ENCODE assay signal across 14 cellular contexts in the genomic region with DNA sequence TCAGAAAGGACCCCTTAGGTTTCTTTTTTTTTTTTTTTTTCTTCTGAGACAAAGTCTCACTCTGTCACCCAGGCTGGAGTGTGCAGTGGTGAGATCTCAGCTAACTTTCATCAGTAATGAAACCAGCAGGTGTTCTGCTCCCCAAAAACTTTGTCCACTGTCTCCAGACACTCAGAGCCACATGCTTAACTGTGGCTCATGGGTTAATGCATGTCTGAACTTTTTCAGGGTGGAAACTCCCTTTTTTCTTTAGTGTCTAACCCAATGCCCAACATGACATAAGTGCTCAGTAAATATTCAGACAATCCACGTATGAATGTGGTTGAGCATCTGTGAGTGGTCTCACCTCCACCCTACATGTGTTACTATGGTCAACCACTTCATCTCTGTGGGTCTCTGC. TPM values are rescaled to one million over a fixed set of nuclear protein-coding genes. Genes with fewer than 3 reads are reported as not detected.
DNase-seq lines count a peak whose midpoint lies in the region; ATAC-seq, FAIRE-seq and TF ChIP-seq lines count a peak whose summit lies in the region.
"Had no signal": no experiment of that assay in that cellular context is flagged by ENCODE, and none has a peak within 500 bp of the region (broad histone marks: within the 10 kb centered on the region; RNA-seq: fewer than 3 reads in every experiment).

No MANE protein-coding gene starts in this region.

- DNase-seq in GM06990 (ENCODE audit: extremely low read depth, insufficient read length): peak; percentile 70
- peak; percentile 18 for DNase-seq in GM19239 (ENCODE audit: insufficient read length, low spot score)
- no peak for DNase-seq in NCI-H748 (lab: John Stamatoyannopoulos, UW; ENCODE audit: unreplicated experiment)
- no peak for DNase-seq in thyroid gland
- DNase-seq in kidney tubule cell (ENCODE audit: low spot score): no peak
- no peak for DNase-seq in NCI-H524 treated with DMSO at 0.1 percent for 48 hours (lab: John Stamatoyannopoulos, UW)
- DNase-seq: activated CD4-positive, alpha-beta T cell treated with anti-CD3 and anti-CD28 coated beads for 4 hours; heart left ventricle; mesenchymal stem cell; NCI-H2107; right lobe of liver had no signal

- no peak overlapping the region for H3K27ac ChIP-seq in thyroid gland
- H3K27ac ChIP-seq: heart left ventricle, right lobe of liver, SJSA1 had no signal

- peak; percentile 95 for FAIRE-seq in GM19239 (lab: Jason Lieb, UNC)

- H3K36me3 ChIP-seq in GM06990 (ENCODE audit: control insufficient read depth, insufficient read depth, low read length) (no peaks in the 10 kb centered on the region), thyroid gland (no peaks in the 10 kb centered on the region)
- H3K36me3 ChIP-seq: heart left ventricle, right lobe of liver, SJSA1 had no signal

- intact Hi-C loops in thyroid gland (cut with DNase I): no loop called here

- H3K27me3 ChIP-seq in GM06990 (replicated peaks; ENCODE audit: control insufficient read depth, insufficient read depth, low read length) (no peaks in the 10 kb centered on the region), thyroid gland (no peaks in the 10 kb centered on the region)
- H3K27me3 ChIP-seq: heart left ventricle, right lobe of liver, SJSA1 had no signal

- peak; percentile 85 for ATAC-seq in HG02623 (IDR thresholded peaks at IDR 0.05; ENCODE audit: unreplicated experiment)
- ATAC-seq in HG03439 (IDR thresholded peaks at IDR 0.05; ENCODE audit: unreplicated experiment): peak; percentile 71
- ATAC-seq: heart left ventricle had no signal

- no peaks in the 10 kb centered on the region for H3K9me3 ChIP-seq in thyroid gland
- H3K9me3 ChIP-seq: right lobe of liver, SJSA1 had no signal

- H3K4me3 ChIP-seq in GM06990 (replicated peaks; ENCODE audit: low read depth, low read length): no peak overlapping the region
- no peak overlapping the region for H3K4me3 ChIP-seq in thyroid gland (replicated peaks in 1 of 3)
- H3K4me3 ChIP-seq: heart left ventricle, right lobe of liver, SJSA1 had no signal

- no peak for TF ChIP-seq CTCF in GM06990 (IDR thresholded peaks at IDR 0.05; ENCODE audit: insufficient read depth, low read length, poor library complexity, severe bottlenecking)
- TF ChIP-seq CTCF in thyroid gland (IDR thresholded peaks at IDR 0.05): no peak

- WGBS in thyroid gland, 2 donors: 88 to 93% methylated on average over 1 of the region's 1 CpG

- no peak for TF ChIP-seq POLR2A in thyroid gland (IDR thresholded peaks at IDR 0.05)

- H3K4me1 ChIP-seq in thyroid gland: no peaks in the 10 kb centered on the region
- H3K4me1 ChIP-seq: right lobe of liver, SJSA1 had no signal

RNA-seq across cellular contexts. Expression of gene MYB, which starts 45.4 kb away (rescaled TPM):
- under 1 TPM in 1 of 4 donors, not detected in 3; 0.75 TPM for total RNA-seq in thyroid gland

Comparison
In these comparisons a context has a peak if more than half of its experiments do, and no peak if none do; other contexts are left out.
1. DNase-seq: peak in GM06990 (single experiment) and GM19239 (single experiment); none in NCI-H748 (single experiment), thyroid gland (0 of 2), kidney tubule cell (single experiment) and NCI-H524 treated with DMSO at 0.1 percent for 48 hours (single experiment).